In the genomic region with DNA sequence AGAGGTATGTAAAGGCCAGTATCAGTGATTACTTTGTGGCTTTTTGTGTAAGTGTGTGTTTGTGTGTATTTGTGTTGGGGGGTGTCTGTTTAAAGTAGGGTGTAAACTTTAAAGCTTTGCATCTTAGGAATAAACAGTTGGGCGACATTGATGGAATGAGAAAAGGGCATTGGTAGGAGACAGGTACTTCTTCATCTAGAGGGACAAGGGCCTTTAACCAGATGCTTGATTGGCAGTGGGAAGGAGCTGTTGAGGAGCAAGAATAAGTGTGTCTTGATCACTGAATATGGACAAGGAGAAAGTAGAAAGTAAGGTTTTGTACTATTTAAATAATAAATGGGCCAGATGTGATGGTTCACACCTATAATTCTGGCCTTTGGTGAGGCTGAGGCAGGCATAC, we compare ENCODE assay signal across 1 cellular context.
TF ChIP-seq lines count a peak whose summit lies in the region.

No MANE protein-coding gene starts in this region.

TF ChIP-seq in GM12878, 131 proteins besides CTCF, POLR2A, EP300 and RAD21:
- TF ChIP-seq NBN (IDR thresholded peaks at IDR 0.05) (no peak), RAD51 (IDR thresholded peaks at IDR 0.05) (no peak), NFXL1 (IDR thresholded peaks at IDR 0.05; ENCODE audit: borderline replicate concordance) (no peak), SMARCA5 (IDR thresholded peaks at IDR 0.05) (no peak), RBBP5 (conservative IDR thresholded peaks at IDR 0.05) (no peak), RUNX3 (IDR thresholded peaks at IDR 0.05; ENCODE audit: low read length) (no peak), SIX5 (IDR thresholded peaks at IDR 0.05; ENCODE audit: low read depth, low read length, severe bottlenecking) (no peak), MYB (IDR thresholded peaks at IDR 0.05; ENCODE audit: borderline replicate concordance, low read depth, low read length) (no peak), MEF2A (IDR thresholded peaks at IDR 0.05; ENCODE audit: insufficient read depth, low read depth, low read length) (no peak), CREB1 (IDR thresholded peaks at IDR 0.05; ENCODE audit: low read depth) (no peak), YY1 (IDR thresholded peaks at IDR 0.05; ENCODE audit: low read depth, low read length) (no peak), BMI1 (IDR thresholded peaks at IDR 0.05; ENCODE audit: borderline replicate concordance) (no peak), CBX3 (IDR thresholded peaks at IDR 0.05; ENCODE audit: borderline replicate concordance, low read depth) (no peak), PAX8 (IDR thresholded peaks at IDR 0.05) (no peak)
- TF ChIP-seq, protein P1, sequence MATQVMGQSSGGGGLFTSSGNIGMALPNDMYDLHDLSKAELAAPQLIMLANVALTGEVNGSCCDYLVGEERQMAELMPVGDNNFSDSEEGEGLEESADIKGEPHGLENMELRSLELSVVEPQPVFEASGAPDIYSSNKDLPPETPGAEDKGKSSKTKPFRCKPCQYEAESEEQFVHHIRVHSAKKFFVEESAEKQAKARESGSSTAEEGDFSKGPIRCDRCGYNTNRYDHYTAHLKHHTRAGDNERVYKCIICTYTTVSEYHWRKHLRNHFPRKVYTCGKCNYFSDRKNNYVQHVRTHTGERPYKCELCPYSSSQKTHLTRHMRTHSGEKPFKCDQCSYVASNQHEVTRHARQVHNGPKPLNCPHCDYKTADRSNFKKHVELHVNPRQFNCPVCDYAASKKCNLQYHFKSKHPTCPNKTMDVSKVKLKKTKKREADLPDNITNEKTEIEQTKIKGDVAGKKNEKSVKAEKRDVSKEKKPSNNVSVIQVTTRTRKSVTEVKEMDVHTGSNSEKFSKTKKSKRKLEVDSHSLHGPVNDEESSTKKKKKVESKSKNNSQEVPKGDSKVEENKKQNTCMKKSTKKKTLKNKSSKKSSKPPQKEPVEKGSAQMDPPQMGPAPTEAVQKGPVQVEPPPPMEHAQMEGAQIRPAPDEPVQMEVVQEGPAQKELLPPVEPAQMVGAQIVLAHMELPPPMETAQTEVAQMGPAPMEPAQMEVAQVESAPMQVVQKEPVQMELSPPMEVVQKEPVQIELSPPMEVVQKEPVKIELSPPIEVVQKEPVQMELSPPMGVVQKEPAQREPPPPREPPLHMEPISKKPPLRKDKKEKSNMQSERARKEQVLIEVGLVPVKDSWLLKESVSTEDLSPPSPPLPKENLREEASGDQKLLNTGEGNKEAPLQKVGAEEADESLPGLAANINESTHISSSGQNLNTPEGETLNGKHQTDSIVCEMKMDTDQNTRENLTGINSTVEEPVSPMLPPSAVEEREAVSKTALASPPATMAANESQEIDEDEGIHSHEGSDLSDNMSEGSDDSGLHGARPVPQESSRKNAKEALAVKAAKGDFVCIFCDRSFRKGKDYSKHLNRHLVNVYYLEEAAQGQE (IDR thresholded peaks at IDR 0.05; ENCODE audit: low read depth, low read length) = no peak
- TF ChIP-seq, protein P2, sequence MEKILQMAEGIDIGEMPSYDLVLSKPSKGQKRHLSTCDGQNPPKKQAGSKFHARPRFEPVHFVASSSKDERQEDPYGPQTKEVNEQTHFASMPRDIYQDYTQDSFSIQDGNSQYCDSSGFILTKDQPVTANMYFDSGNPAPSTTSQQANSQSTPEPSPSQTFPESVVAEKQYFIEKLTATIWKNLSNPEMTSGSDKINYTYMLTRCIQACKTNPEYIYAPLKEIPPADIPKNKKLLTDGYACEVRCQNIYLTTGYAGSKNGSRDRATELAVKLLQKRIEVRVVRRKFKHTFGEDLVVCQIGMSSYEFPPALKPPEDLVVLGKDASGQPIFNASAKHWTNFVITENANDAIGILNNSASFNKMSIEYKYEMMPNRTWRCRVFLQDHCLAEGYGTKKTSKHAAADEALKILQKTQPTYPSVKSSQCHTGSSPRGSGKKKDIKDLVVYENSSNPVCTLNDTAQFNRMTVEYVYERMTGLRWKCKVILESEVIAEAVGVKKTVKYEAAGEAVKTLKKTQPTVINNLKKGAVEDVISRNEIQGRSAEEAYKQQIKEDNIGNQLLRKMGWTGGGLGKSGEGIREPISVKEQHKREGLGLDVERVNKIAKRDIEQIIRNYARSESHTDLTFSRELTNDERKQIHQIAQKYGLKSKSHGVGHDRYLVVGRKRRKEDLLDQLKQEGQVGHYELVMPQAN (conservative IDR thresholded peaks at IDR 0.05) = no peak
- TF ChIP-seq, protein P3, sequence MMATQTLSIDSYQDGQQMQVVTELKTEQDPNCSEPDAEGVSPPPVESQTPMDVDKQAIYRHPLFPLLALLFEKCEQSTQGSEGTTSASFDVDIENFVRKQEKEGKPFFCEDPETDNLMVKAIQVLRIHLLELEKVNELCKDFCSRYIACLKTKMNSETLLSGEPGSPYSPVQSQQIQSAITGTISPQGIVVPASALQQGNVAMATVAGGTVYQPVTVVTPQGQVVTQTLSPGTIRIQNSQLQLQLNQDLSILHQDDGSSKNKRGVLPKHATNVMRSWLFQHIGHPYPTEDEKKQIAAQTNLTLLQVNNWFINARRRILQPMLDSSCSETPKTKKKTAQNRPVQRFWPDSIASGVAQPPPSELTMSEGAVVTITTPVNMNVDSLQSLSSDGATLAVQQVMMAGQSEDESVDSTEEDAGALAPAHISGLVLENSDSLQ (IDR thresholded peaks at IDR 0.05) = no peak
- TF ChIP-seq, protein P4, sequence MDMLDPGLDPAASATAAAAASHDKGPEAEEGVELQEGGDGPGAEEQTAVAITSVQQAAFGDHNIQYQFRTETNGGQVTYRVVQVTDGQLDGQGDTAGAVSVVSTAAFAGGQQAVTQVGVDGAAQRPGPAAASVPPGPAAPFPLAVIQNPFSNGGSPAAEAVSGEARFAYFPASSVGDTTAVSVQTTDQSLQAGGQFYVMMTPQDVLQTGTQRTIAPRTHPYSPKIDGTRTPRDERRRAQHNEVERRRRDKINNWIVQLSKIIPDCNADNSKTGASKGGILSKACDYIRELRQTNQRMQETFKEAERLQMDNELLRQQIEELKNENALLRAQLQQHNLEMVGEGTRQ (IDR thresholded peaks at IDR 0.05; ENCODE audit: borderline replicate concordance, low read depth, low read length) = no peak
